22 cellular contexts compared by ENCODE assay signal in genomic region chr2:204380141-204380881, GRCh38.
"Had no signal": no experiment of that assay in that cellular context is flagged by ENCODE, and none has a peak within 500 bp of the region (broad histone marks: within the 10 kb centered on the region; RNA-seq: fewer than 3 reads in every experiment).

No MANE protein-coding gene starts in this region.

- H3K36me3 ChIP-seq: SJCRH30 had no signal

- H3K9ac ChIP-seq: KMS-11 had no signal

- H3K9me3 ChIP-seq: SJCRH30 had no signal

- H3K4me2 ChIP-seq: KMS-11 had no signal

- H3K4me1 ChIP-seq: SJCRH30 had no signal

- ATAC-seq: Panc1, PC-3, Right ventricle myocardium inferior, SK-N-SH treated with all-trans-retinoic acid at 6 μM for 48 hours had no signal

- H3K4me3 ChIP-seq: SJCRH30 had no signal

- H3K27me3 ChIP-seq: SJCRH30 had no signal

- DNase-seq: IMR-90, Kasumi-1, MV-4-11, NCI-H1048, NCI-H1105, NCI-H1417, NCI-H1436 treated with DMSO at 0.1 percent for 48 hours, NCI-H1694, NCI-H187 treated with DMSO at 0.1 percent for 48 hours, NCI-H2029 treated with DMSO at 0.1 percent for 48 hours, NCI-H2171 treated with DMSO at 0.1 percent for 48 hours, NCI-H345, NCI-H524, NCI-H526 treated with DMSO at 0.1 percent for 48 hours, NCI-H748 treated with DMSO at 0.1 percent for 48 hours, PC-3, SHP77 treated with DMSO at 0.1 percent for 48 hours, SJCRH30 had no signal

- H3K27ac ChIP-seq: KMS-11, SJCRH30 had no signal
